8 cellular contexts compared by ENCODE assay signal in the genomic region with DNA sequence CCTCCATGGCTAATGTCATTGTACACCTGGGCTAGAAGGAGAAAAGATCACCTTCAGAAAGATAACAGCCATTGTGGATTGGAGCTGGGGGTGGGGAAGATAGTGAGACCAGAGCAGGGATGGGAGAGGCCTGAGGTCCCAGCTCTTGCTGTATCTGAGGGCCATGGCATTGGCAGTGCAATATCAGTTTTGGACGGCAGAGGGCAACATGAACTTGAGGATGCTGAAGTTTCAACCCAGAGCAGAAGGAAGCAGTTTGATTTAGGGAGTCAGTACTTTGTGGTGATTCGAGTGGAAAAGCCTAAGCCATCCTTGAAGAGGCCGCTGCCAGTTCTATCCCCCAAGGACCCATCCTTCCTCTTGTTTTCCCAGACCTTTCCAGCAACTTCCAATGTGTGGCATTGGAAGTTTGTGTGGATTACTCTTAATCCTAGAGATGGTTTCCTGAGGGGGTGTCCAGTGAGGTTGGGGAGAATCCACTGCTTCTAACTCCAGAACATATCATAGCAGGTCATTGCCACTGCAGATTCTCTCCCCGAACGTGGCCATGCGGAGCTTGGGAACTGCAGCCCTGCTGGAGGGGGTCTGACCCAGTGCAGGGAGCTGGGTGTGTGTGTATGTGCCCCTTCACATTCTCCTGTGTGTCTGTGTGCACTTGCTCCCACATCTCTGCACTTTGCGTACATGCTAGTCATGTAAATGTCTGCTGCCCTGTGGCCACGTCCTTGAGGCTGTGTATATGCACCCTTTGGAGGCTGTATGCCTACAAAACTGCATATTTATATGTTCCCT. TPM values are rescaled to one million over a fixed set of nuclear protein-coding genes. Genes with fewer than 3 reads are reported as not detected.
DNase-seq lines count a peak whose midpoint lies in the region; ATAC-seq and TF ChIP-seq lines count a peak whose summit lies in the region.

No MANE protein-coding gene starts in this region.

- no peaks in the 10 kb centered on the region for H3K4me1 ChIP-seq in HCT116 (ENCODE audit: control insufficient read depth in 1 of 2, insufficient read depth in 2 of 2, low read length in 2 of 2)

- no peak overlapping the region for H3K4me3 Mint-ChIP-seq in central memory CD8-positive, alpha-beta T cell

- peak; percentile 86 to 94 (median 89) for TF ChIP-seq CTCF in HCT116 (IDR thresholded peaks at IDR 0.05 in 2 of 3, conservative IDR thresholded peaks at IDR 0.05 in 1 of 3; ENCODE audit: borderline replicate concordance in 1 of 3, insufficient read depth in 1 of 3, low read depth in 2 of 3, low read length in 2 of 3)

- CTCF ChIA-PET in HCT116 (lab: Charles Lee), result interaction anchor here (0.7 to 9.0 kb wide), 17 partner anchors 12 to 328 kb away, joined by 3 to 339 read pairs (median 4); partner anchors contain the start of gene SLC26A9

- TF ChIP-seq POLR2A in HCT116 (IDR thresholded peaks at IDR 0.05; ENCODE audit: borderline replicate concordance, extremely low read depth, insufficient read depth, insufficient read length), result no peak

- H3K27ac ChIP-seq in HCT116 (ENCODE audit: low read depth, low read length) (no peak overlapping the region), layer of hippocampus (ENCODE audit: low read depth, low read length) (peak overlapping the region; percentile 38)

- peaks cover 2% of the 10 kb centered on the region for H3K27me3 Mint-ChIP-seq in central memory CD8-positive, alpha-beta T cell

- no peak overlapping the region for H2AFZ ChIP-seq in HCT116 (ENCODE audit: low read depth, low read length, poor library complexity, severe bottlenecking)

- POLR2A ChIA-PET in HCT116 (lab: Charles Lee), result interaction anchor here (3.9 kb wide), 1 partner anchor 58 kb away, joined by 17 read pairs; no protein-coding TSS in a partner anchor

- no peaks in the 10 kb centered on the region for H3K9me3 ChIP-seq in HCT116 (ENCODE audit: control insufficient read depth in 1 of 2, insufficient read depth in 1 of 2, low read depth in 1 of 2, low read length in 2 of 2)

- peak; percentile 81 for DNase-seq in CD1c-positive myeloid dendritic cell (ENCODE audit: extremely low spot score)
- peak; percentile 74 for DNase-seq in HCT116 (ENCODE audit: low read depth, low spot score)
- DNase-seq in NCI-H226, result peak; percentile 57
- DNase-seq in central memory CD8-positive, alpha-beta T cell (ENCODE audit: low spot score in 2 of 2), result peak; percentile 48 to 50
- DNase-seq in stimulated activated CD4-positive, alpha-beta T cell treated with anti-CD3 and anti-CD28 coated beads, Interleukin-2, amount 100 ng/mL, for 24 hours, result peak; percentile 77 to 80

- H3K4me1 Mint-ChIP-seq in central memory CD8-positive, alpha-beta T cell, result no peaks in the 10 kb centered on the region

- no peaks in the 10 kb centered on the region for H3K36me3 ChIP-seq in HCT116 (ENCODE audit: control insufficient read depth in 1 of 2, insufficient read depth in 2 of 2, low read length in 2 of 2)

- H3K27me3 ChIP-seq in HCT116 (ENCODE audit: insufficient read depth, low read length), result no peaks in the 10 kb centered on the region
- no peaks in the 10 kb centered on the region for H3K27me3 ChIP-seq in layer of hippocampus (ENCODE audit: control insufficient read depth, insufficient read depth, low read length)

- H3K36me3 Mint-ChIP-seq in central memory CD8-positive, alpha-beta T cell (ENCODE audit: insufficient read depth), result no peaks in the 10 kb centered on the region

- no peaks in the 10 kb centered on the region for H4K20me1 ChIP-seq in HCT116 (ENCODE audit: insufficient read depth)

- TF ChIP-seq RAD21 in HCT116 (IDR thresholded peaks at IDR 0.05; ENCODE audit: low read depth), result peak; percentile 98

- peak; percentile 96 for ATAC-seq in HCT116
- peak; percentile 58 to 68 for ATAC-seq in activated CD4-positive, CD25-positive, alpha-beta regulatory T cell treated with anti-CD3 and anti-CD28 coated beads, Interleukin-2, amount 50 U/mL, for 24 hours
- ATAC-seq in central memory CD8-positive, alpha-beta T cell (replicated peaks; ENCODE audit: extremely low read depth, poor library complexity, severe bottlenecking), result peak; percentile 62
- no peak for ATAC-seq in GM21737 (IDR thresholded peaks at IDR 0.05; ENCODE audit: unreplicated experiment)

- intact Hi-C loops in HCT116 (cut with micrococcal nuclease), result loop anchor here (1.0 to 2.0 kb wide), 2 partner anchors 58 to 188 kb away; no protein-coding TSS in a partner anchor

- H3K9me3 Mint-ChIP-seq in central memory CD8-positive, alpha-beta T cell, result no peaks in the 10 kb centered on the region

- H3K27ac Mint-ChIP-seq in central memory CD8-positive, alpha-beta T cell (ENCODE audit: low read depth), result no peak overlapping the region

- no peak overlapping the region for H3K4me2 ChIP-seq in HCT116 (ENCODE audit: low read length)

- H3K9me2 ChIP-seq in HCT116 (ENCODE audit: insufficient read depth), result no peaks in the 10 kb centered on the region

- no peaks in the 10 kb centered on the region for H3K79me2 ChIP-seq in HCT116 (ENCODE audit: insufficient read depth, low read length)

- no peak overlapping the region for H3K4me3 ChIP-seq in HCT116 (replicated peaks in 1 of 2; ENCODE audit: low read depth in 1 of 2, low read length in 2 of 2)

- no peak overlapping the region for H3K9ac ChIP-seq in HCT116 (ENCODE audit: low read length)

- no TSS peak for BruUV-seq in HCT116 (replicated peaks; lab: Mats Ljungman, UMichigan)

- RAD21 ChIA-PET in HCT116 (lab: Charles Lee; ENCODE audit: low non-redundant PET in 1 of 2, low total read pairs in 2 of 2, uncharacterized antibody in 2 of 2, unreplicated experiment in 2 of 2), result interaction anchor here (0.7 to 6.5 kb wide), 6 partner anchors 58 to 187 kb away, joined by 3 to 75 read pairs (median 6); no protein-coding TSS in a partner anchor

TF ChIP-seq in HCT116, 20 proteins besides CTCF, POLR2A, EP300 and RAD21:
- TF ChIP-seq CBX3 (IDR thresholded peaks at IDR 0.05; ENCODE audit: low read depth) (no peak), EGR1 (IDR thresholded peaks at IDR 0.05; ENCODE audit: low read depth) (no peak), ZNF274 (IDR thresholded peaks at IDR 0.05; ENCODE audit: low read depth, low read length) (no peak), SIN3A (IDR thresholded peaks at IDR 0.05; ENCODE audit: low read depth) (no peak), YY1 (IDR thresholded peaks at IDR 0.05; ENCODE audit: extremely low read depth, insufficient replicate concordance, low read depth, low read length) (no peak), TCF7L2 (IDR thresholded peaks at IDR 0.05; ENCODE audit: borderline replicate concordance, extremely low read depth, insufficient read depth, insufficient read length) (no peak), ATF3 (IDR thresholded peaks at IDR 0.05) (no peak), ZFX (IDR thresholded peaks at IDR 0.05) (no peak)
- TF ChIP-seq, protein P1, sequence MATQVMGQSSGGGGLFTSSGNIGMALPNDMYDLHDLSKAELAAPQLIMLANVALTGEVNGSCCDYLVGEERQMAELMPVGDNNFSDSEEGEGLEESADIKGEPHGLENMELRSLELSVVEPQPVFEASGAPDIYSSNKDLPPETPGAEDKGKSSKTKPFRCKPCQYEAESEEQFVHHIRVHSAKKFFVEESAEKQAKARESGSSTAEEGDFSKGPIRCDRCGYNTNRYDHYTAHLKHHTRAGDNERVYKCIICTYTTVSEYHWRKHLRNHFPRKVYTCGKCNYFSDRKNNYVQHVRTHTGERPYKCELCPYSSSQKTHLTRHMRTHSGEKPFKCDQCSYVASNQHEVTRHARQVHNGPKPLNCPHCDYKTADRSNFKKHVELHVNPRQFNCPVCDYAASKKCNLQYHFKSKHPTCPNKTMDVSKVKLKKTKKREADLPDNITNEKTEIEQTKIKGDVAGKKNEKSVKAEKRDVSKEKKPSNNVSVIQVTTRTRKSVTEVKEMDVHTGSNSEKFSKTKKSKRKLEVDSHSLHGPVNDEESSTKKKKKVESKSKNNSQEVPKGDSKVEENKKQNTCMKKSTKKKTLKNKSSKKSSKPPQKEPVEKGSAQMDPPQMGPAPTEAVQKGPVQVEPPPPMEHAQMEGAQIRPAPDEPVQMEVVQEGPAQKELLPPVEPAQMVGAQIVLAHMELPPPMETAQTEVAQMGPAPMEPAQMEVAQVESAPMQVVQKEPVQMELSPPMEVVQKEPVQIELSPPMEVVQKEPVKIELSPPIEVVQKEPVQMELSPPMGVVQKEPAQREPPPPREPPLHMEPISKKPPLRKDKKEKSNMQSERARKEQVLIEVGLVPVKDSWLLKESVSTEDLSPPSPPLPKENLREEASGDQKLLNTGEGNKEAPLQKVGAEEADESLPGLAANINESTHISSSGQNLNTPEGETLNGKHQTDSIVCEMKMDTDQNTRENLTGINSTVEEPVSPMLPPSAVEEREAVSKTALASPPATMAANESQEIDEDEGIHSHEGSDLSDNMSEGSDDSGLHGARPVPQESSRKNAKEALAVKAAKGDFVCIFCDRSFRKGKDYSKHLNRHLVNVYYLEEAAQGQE (IDR thresholded peaks at IDR 0.05; ENCODE audit: low read depth), result no peak
- TF ChIP-seq, protein P2, sequence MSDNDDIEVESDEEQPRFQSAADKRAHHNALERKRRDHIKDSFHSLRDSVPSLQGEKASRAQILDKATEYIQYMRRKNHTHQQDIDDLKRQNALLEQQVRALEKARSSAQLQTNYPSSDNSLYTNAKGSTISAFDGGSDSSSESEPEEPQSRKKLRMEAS (IDR thresholded peaks at IDR 0.05), result no peak

RNA-seq across cellular contexts. Expression of gene SLC26A9, which starts 24.1 kb away (rescaled TPM):
- not detected for total RNA-seq in HCT116 (2021; ENCODE audit: unreplicated experiment)
- polyA plus RNA-seq in HCT116 (2012), result 0.02 TPM in 1 of 2 replicates, not detected in the other
